Comparison of ENCODE assay signal across 20 cellular contexts in genomic region chr7:139895141-139895829, GRCh38.
"Had no signal": no experiment of that assay in that cellular context is flagged by ENCODE, and none has a peak within 500 bp of the region (broad histone marks: within the 10 kb centered on the region; RNA-seq: fewer than 3 reads in every experiment).

No MANE protein-coding gene starts in this region.

- ATAC-seq: activated CD4-positive, CD25-positive, alpha-beta regulatory T cell treated with anti-CD3 and anti-CD28 coated beads, Interleukin-2, amount 50 U/mL, for 24 hours; activated naive CD8-positive, alpha-beta T cell treated with anti-CD3 and anti-CD28 coated beads, Interleukin-2, amount 50 U/mL, for 24 hours; gastroesophageal sphincter; heart right ventricle had no signal

- DNase-seq: activated CD4-positive, alpha-beta T cell treated with anti-CD3 and anti-CD28 coated beads, Interleukin-2, amount 50 U/mL, for 1 hour; activated naive CD4-positive, alpha-beta T cell treated with anti-CD3 and anti-CD28 coated beads for 36 hours; activated naive CD8-positive, alpha-beta T cell treated with anti-CD3 and anti-CD28 coated beads, Interleukin-2, amount 50 U/mL, for 24 hours; activated T-cell treated with anti-CD3 and anti-CD28 coated beads for 4 hours; colonic mucosa; effector memory CD4-positive, alpha-beta T cell; heart right ventricle; midbrain; small intestine; stimulated activated CD4-positive, alpha-beta T cell treated with anti-CD3 and anti-CD28 coated beads, Interleukin-4, amount 100 ng/mL, for 4 hours; stimulated activated CD8-positive, alpha-beta memory T cell treated with anti-CD3 and anti-CD28 coated beads, Interleukin-4, amount 100 ng/mL, for 48 hours had no signal

- H3K27me3 Mint-ChIP-seq: stimulated activated naive CD8-positive, alpha-beta T cell treated with anti-CD3 and anti-CD28 coated beads, Interleukin-15, Interleukin-2, amounts not matched to agents 100 ng/mL and 50 ng/mL, for 24 hours had no signal

- H3K27ac Mint-ChIP-seq: activated naive CD4-positive, alpha-beta T cell treated with anti-CD3 and anti-CD28 coated beads for 36 hours; activated naive CD8-positive, alpha-beta T cell treated with anti-CD3 and anti-CD28 coated beads, Interleukin-2, amount 50 U/mL, for 24 hours; activated T-helper 2 cell treated with anti-CD3 and anti-CD28 coated beads, Interferon-gamma antibody, Interleukin-2, Interleukin-4, amounts not matched to agents 10 μg/mL and 5 μg/mL and 100 μg/mL, durations not matched to agents 14 hours and 24 hours and 36 hours; stimulated activated naive CD8-positive, alpha-beta T cell treated with anti-CD3 and anti-CD28 coated beads, Interleukin-15, Interleukin-2, amounts not matched to agents 100 ng/mL and 50 ng/mL, for 24 hours; type B pancreatic cell had no signal

- H3K27ac ChIP-seq: ascending aorta, colonic mucosa, gastroesophageal sphincter, heart right ventricle, neutrophil, suprapubic skin had no signal

- H3K9me3 ChIP-seq: ascending aorta, colonic mucosa, gastroesophageal sphincter, heart right ventricle, neutrophil, suprapubic skin had no signal

- H3K9me3 Mint-ChIP-seq: activated naive CD4-positive, alpha-beta T cell treated with anti-CD3 and anti-CD28 coated beads for 36 hours; activated naive CD8-positive, alpha-beta T cell treated with anti-CD3 and anti-CD28 coated beads, Interleukin-2, amount 50 U/mL, for 24 hours; activated T-helper 2 cell treated with anti-CD3 and anti-CD28 coated beads, Interferon-gamma antibody, Interleukin-2, Interleukin-4, amounts not matched to agents 10 μg/mL and 5 μg/mL and 100 μg/mL, durations not matched to agents 14 hours and 24 hours and 36 hours; stimulated activated naive CD8-positive, alpha-beta T cell treated with anti-CD3 and anti-CD28 coated beads, Interleukin-15, Interleukin-2, amounts not matched to agents 100 ng/mL and 50 ng/mL, for 24 hours had no signal

- H3K4me3 ChIP-seq: ascending aorta, colonic mucosa, gastroesophageal sphincter, heart right ventricle, lung, suprapubic skin had no signal

- H3K4me1 ChIP-seq: ascending aorta, colonic mucosa, gastroesophageal sphincter, suprapubic skin had no signal

- H3K27me3 ChIP-seq: ascending aorta, colonic mucosa, gastroesophageal sphincter, neutrophil had no signal

- H3K4me3 Mint-ChIP-seq: activated naive CD4-positive, alpha-beta T cell treated with anti-CD3 and anti-CD28 coated beads for 36 hours; activated naive CD8-positive, alpha-beta T cell treated with anti-CD3 and anti-CD28 coated beads, Interleukin-2, amount 50 U/mL, for 24 hours; stimulated activated naive CD8-positive, alpha-beta T cell treated with anti-CD3 and anti-CD28 coated beads, Interleukin-15, Interleukin-2, amounts not matched to agents 100 ng/mL and 50 ng/mL, for 24 hours; type B pancreatic cell had no signal

- H3K36me3 Mint-ChIP-seq: type B pancreatic cell had no signal

- H3K36me3 ChIP-seq: ascending aorta, colonic mucosa, gastroesophageal sphincter, heart right ventricle, suprapubic skin had no signal
